ENCODE assay signal across 9 cellular contexts in genomic region chr3:52195823-52196331, GRCh38. TPM values are rescaled to one million over a fixed set of nuclear protein-coding genes. Genes with fewer than 3 reads are reported as not detected.
DNase-seq lines count a peak whose midpoint lies in the region; ATAC-seq and TF ChIP-seq lines count a peak whose summit lies in the region.
"Had no signal": no experiment of that assay in that cellular context is flagged by ENCODE, and none has a peak within 500 bp of the region (broad histone marks: within the 10 kb centered on the region; RNA-seq: fewer than 3 reads in every experiment).

No MANE protein-coding gene starts in this region.

- no peak overlapping the region for H3K4me3 Mint-ChIP-seq in HFFc6
- H3K4me3 Mint-ChIP-seq: activated CD8-positive, alpha-beta T cell treated with anti-CD3 and anti-CD28 coated beads, Interleukin-2, amount 10 ng/mL, durations not matched to agents 7 days and 5 days had no signal

- no peak overlapping the region for H3K4me2 ChIP-seq in OCI-LY7 (ENCODE audit: low read length)

- TF ChIP-seq POLR2A in adrenal gland (IDR thresholded peaks at IDR 0.05) = no peak

- peaks cover 10% of the 10 kb centered on the region for H3K36me3 Mint-ChIP-seq in HFFc6 (ENCODE audit: low read depth)

- H3K4me3 ChIP-seq in adrenal gland = no peak overlapping the region
- no peak overlapping the region for H3K4me3 ChIP-seq in right atrium auricular region
- no peak overlapping the region for H3K4me3 ChIP-seq in stomach smooth muscle (ENCODE audit: low read length in 2 of 2)
- no peak overlapping the region for H3K4me3 ChIP-seq in OCI-LY7 (ENCODE audit: low read depth, low read length, poor library complexity, severe bottlenecking)

- WGBS in adrenal gland, 4 donors = 65 to 70% (median 68%) methylated on average over 10 of the region's 10 CpGs

- ATAC-seq in HG02623 (IDR thresholded peaks at IDR 0.05; ENCODE audit: unreplicated experiment) = no peak
- ATAC-seq: activated CD8-positive, alpha-beta T cell treated with anti-CD3 and anti-CD28 coated beads, Interleukin-2, amount 10 ng/mL, durations not matched to agents 7 days and 5 days had no signal

- peaks cover 9% of the 10 kb centered on the region for H3K27me3 Mint-ChIP-seq in HFFc6 (ENCODE audit: insufficient read depth)

- no peaks in the 10 kb centered on the region for H4K20me1 ChIP-seq in OCI-LY7 (ENCODE audit: insufficient read depth, low read length)

- no peak overlapping the region for H2AFZ ChIP-seq in OCI-LY7 (ENCODE audit: low read length)

- no peak overlapping the region; the same call in 1 of the 2 replicates for H3K27ac Mint-ChIP-seq in HFFc6
- H3K27ac Mint-ChIP-seq: activated CD8-positive, alpha-beta T cell treated with anti-CD3 and anti-CD28 coated beads, Interleukin-2, amount 10 ng/mL, durations not matched to agents 7 days and 5 days had no signal

- no peak overlapping the region for H3K9ac ChIP-seq in stomach smooth muscle (ENCODE audit: low read length in 2 of 2)

- peaks cover 15% of the 10 kb centered on the region; the same call in 1 of the 2 replicates for H3K79me2 ChIP-seq in OCI-LY7 (ENCODE audit: insufficient read depth, low read depth, low read length)

- POLR2A ChIA-PET in OCI-LY7 (lab: Charles Lee) = interaction anchor here (0.7 kb wide), 1 partner anchor 41 kb away, joined by 3 read pairs; the partner anchor contains the start of gene POC1A

- peaks cover 0 to 20% of the 10 kb centered on the region in 2 donors for H3K36me3 ChIP-seq in adrenal gland (replicated peaks in 1 of 2)
- no peaks in the 10 kb centered on the region for H3K36me3 ChIP-seq in right atrium auricular region
- H3K36me3 ChIP-seq in stomach smooth muscle (ENCODE audit: control insufficient read depth in 2 of 2, insufficient read depth in 2 of 2, low read length in 2 of 2) = no peaks in the 10 kb centered on the region
- H3K36me3 ChIP-seq in OCI-LY7 (ENCODE audit: insufficient read depth, low read length) = peaks cover 15% of the 10 kb centered on the region

- H3K27me3 ChIP-seq in adrenal gland (no peaks in the 10 kb centered on the region), right atrium auricular region (no peaks in the 10 kb centered on the region), stomach smooth muscle (ENCODE audit: control insufficient read depth in 1 of 2, insufficient read depth in 2 of 2, low read length in 2 of 2) (no peaks in the 10 kb centered on the region)

- DNase-seq in HFFc6 = peak; percentile 19
- DNase-seq in adrenal gland = peak in 3 of 7 donors; percentile 55 to 62 (median 58)
- DNase-seq in right atrium auricular region (ENCODE audit: low spot score) = no peak
- no peak for DNase-seq in KG1 (lab: John Stamatoyannopoulos, UW)
- DNase-seq in SW480 (ENCODE audit: low spot score) = no peak
- DNase-seq in OCI-LY7 (ENCODE audit: low spot score) = no peak
- DNase-seq: activated CD8-positive, alpha-beta T cell treated with anti-CD3 and anti-CD28 coated beads, Interleukin-2, amount 10 ng/mL, durations not matched to agents 7 days and 5 days had no signal

- no peaks in the 10 kb centered on the region for H3K9me2 ChIP-seq in OCI-LY7 (ENCODE audit: insufficient read depth, low read length)

- H3K4me1 Mint-ChIP-seq in HFFc6 (ENCODE audit: low read depth) = peaks cover 44% of the 10 kb centered on the region

- no peaks in the 10 kb centered on the region for H3K9me3 ChIP-seq in adrenal gland (replicated peaks in 1 of 3)
- no peaks in the 10 kb centered on the region for H3K9me3 ChIP-seq in right atrium auricular region
- no peaks in the 10 kb centered on the region for H3K9me3 ChIP-seq in stomach smooth muscle (ENCODE audit: control insufficient read depth in 2 of 2, low read length in 2 of 2)
- H3K9me3 ChIP-seq in OCI-LY7 (ENCODE audit: low read length) = no peaks in the 10 kb centered on the region

- no peaks in the 10 kb centered on the region for H3K9me3 Mint-ChIP-seq in HFFc6

- no peak for TF ChIP-seq CTCF in HFFc6 (IDR thresholded peaks at IDR 0.05)
- TF ChIP-seq CTCF in adrenal gland (IDR thresholded peaks at IDR 0.05) = no peak
- TF ChIP-seq CTCF in right atrium auricular region (IDR thresholded peaks at IDR 0.05) = no peak
- TF ChIP-seq CTCF in OCI-LY7 (conservative IDR thresholded peaks at IDR 0.05; ENCODE audit: low read length) = no peak

- intact Hi-C loops in adrenal gland (cut with DNase I) (no loop called here), OCI-LY7 (cut with micrococcal nuclease; ENCODE audit: unreplicated experiment) (no loop called here)

- H3K27ac ChIP-seq in adrenal gland (peak overlapping the region; percentile 62 to 90 (median 80)), right atrium auricular region (peak overlapping the region; percentile 23 to 66), stomach smooth muscle (ENCODE audit: low read length) (peak overlapping the region; percentile 11), OCI-LY7 (ENCODE audit: low read depth, low read length, poor library complexity, severe bottlenecking) (no peak overlapping the region)

- no TSS peak for BruUV-seq in OCI-LY7 (replicated peaks; lab: Mats Ljungman, UMichigan)

- CTCF ChIA-PET in OCI-LY7 (lab: Charles Lee; ENCODE audit: unreplicated experiment) = interaction anchor here (0.6 kb wide), 1 partner anchor 37 kb away, joined by 3 read pairs; no protein-coding TSS in a partner anchor

- H3K4me1 ChIP-seq in adrenal gland (replicated peaks in 1 of 2) = peaks cover 45 to 82% of the 10 kb centered on the region in 2 donors
- H3K4me1 ChIP-seq in right atrium auricular region = peaks cover 0 to 54% of the 10 kb centered on the region in 2 donors
- H3K4me1 ChIP-seq in stomach smooth muscle (ENCODE audit: control insufficient read depth, insufficient read depth, low read length) = peaks cover 53% of the 10 kb centered on the region
- peaks cover 17% of the 10 kb centered on the region for H3K4me1 ChIP-seq in OCI-LY7 (ENCODE audit: insufficient read depth, low read length, poor library complexity, severe bottlenecking)

RNA-seq across cellular contexts. Expression of gene ALAS1, which starts 2.1 kb away (rescaled TPM):
- total RNA-seq in HFFc6 (2021; fragmentation: NEBNext Ultra II Directional; extraction: Animal tissue kit (Norgen Biotek cat#: 25700)) = 10 to 100 TPM; 31.5 to 39.1 (median 35.1) TPM
- 1,000 to 10,000 TPM in 1 of 8 donors, 100 to 1,000 TPM in 7; 233 to 3,700 (median 694) TPM for total RNA-seq in adrenal gland
- 100 to 1,000 TPM in 2 of 3 donors, 10 to 100 TPM in 1; 64.9 to 849 (median 387) TPM for polyA plus RNA-seq in adrenal gland
- 100 to 1,000 TPM in 1 of 2 donors, 10 to 100 TPM in 1; 69.7 to 103 TPM for total RNA-seq in right atrium auricular region
- 24.5 and 34.4 TPM in 2 replicates for total RNA-seq in OCI-LY7 (2014; rRNA removed; shearing (Covaris generic))
- 43.3 and 43.6 TPM in 2 replicates for total RNA-seq in OCI-LY7 (2022)

RNA-seq across cellular contexts. Expression of gene TLR9, which starts 29.6 kb away (rescaled TPM):
- not detected for total RNA-seq in HFFc6 (2021; fragmentation: NEBNext Ultra II Directional; extraction: Animal tissue kit (Norgen Biotek cat#: 25700))
- total RNA-seq in adrenal gland (under 1 TPM in 4 of 8 donors, not detected in 4; under 0.01 to 0.61 (median 0.17) TPM), right atrium auricular region (not detected), OCI-LY7 (2022) (3.7 and 9.0 TPM in 2 replicates)
- polyA plus RNA-seq in adrenal gland = under 1 TPM in 2 of 3 donors, not detected in 1; 0.34 to 0.56 TPM
- total RNA-seq in OCI-LY7 (2014; rRNA removed; shearing (Covaris generic)) = 0.51 and 1.7 TPM in 2 replicates

RNA-seq across cellular contexts. Expression of gene POC1A, which starts 41.7 kb away (rescaled TPM):
- total RNA-seq in HFFc6 (2021; fragmentation: NEBNext Ultra II Directional; extraction: Animal tissue kit (Norgen Biotek cat#: 25700)) = 10 to 100 TPM; 11.0 to 21.3 (median 20.5) TPM
- total RNA-seq in adrenal gland = 1 to 10 TPM; 2.9 to 8.4 (median 5.5) TPM
- polyA plus RNA-seq in adrenal gland = 1 to 10 TPM; 2.0 to 6.4 (median 2.8) TPM
- under 1 TPM; 0.47 to 0.78 TPM for total RNA-seq in right atrium auricular region
- total RNA-seq in OCI-LY7 (2014; rRNA removed; shearing (Covaris generic)) = 34.5 and 40.0 TPM in 2 replicates
- 41.0 and 46.2 TPM in 2 replicates for total RNA-seq in OCI-LY7 (2022)

RNA-seq across cellular contexts. Expression of gene TWF2, which starts 43.1 kb away (rescaled TPM):
- 10 to 100 TPM; 73.9 to 83.0 (median 80.7) TPM for total RNA-seq in HFFc6 (2021; fragmentation: NEBNext Ultra II Directional; extraction: Animal tissue kit (Norgen Biotek cat#: 25700))
- 10 to 100 TPM; 31.7 to 95.6 (median 59.4) TPM for total RNA-seq in adrenal gland
- 10 to 100 TPM; 13.6 to 28.2 (median 26.1) TPM for polyA plus RNA-seq in adrenal gland
- 10 to 100 TPM; 54.4 to 58.6 TPM for total RNA-seq in right atrium auricular region
- total RNA-seq in OCI-LY7 (2014; rRNA removed; shearing (Covaris generic)) = 40.0 and 52.8 TPM in 2 replicates
- 60.2 and 64.9 TPM in 2 replicates for total RNA-seq in OCI-LY7 (2022)

RNA-seq across cellular contexts. Expression of gene PPM1M, which starts 49.7 kb away (rescaled TPM):
- total RNA-seq in HFFc6 (2021; fragmentation: NEBNext Ultra II Directional; extraction: Animal tissue kit (Norgen Biotek cat#: 25700)) = 10 to 100 TPM; 20.8 to 23.4 (median 20.9) TPM
- total RNA-seq in adrenal gland (10 to 100 TPM; 10.5 to 28.0 (median 22.1) TPM), right atrium auricular region (1 to 10 TPM; 5.7 to 8.1 TPM), OCI-LY7 (2022) (13.8 and 15.6 TPM in 2 replicates)
- 10 to 100 TPM in 2 of 3 donors, 1 to 10 TPM in 1; 9.1 to 29.8 (median 23.1) TPM for polyA plus RNA-seq in adrenal gland
- total RNA-seq in OCI-LY7 (2014; rRNA removed; shearing (Covaris generic)) = 1.1 and 4.4 TPM in 2 replicates
